ENCODE assay signal across 21 cellular contexts in genomic region chr7:156975620-156976019, GRCh38. TPM values are rescaled to one million over a fixed set of nuclear protein-coding genes. Genes with fewer than 3 reads are reported as not detected.
"Had no signal": no experiment of that assay in that cellular context is flagged by ENCODE, and none has a peak within 500 bp of the region (broad histone marks: within the 10 kb centered on the region; RNA-seq: fewer than 3 reads in every experiment).

No MANE protein-coding gene starts in this region.

- H3K4me3 ChIP-seq: adrenal gland, Peyer's patch had no signal

- H3K27ac ChIP-seq: adrenal gland, Peyer's patch, RWPE1 had no signal

- H3K27me3 ChIP-seq: adrenal gland, Peyer's patch had no signal

- H3K4me1 ChIP-seq: adrenal gland, Peyer's patch had no signal

- DNase-seq: activated CD4-positive, alpha-beta T cell treated with anti-CD3 and anti-CD28 coated beads for 48 hours; activated CD4-positive, alpha-beta T cell treated with anti-CD3 and anti-CD28 coated beads, Interleukin-2, amount 50 U/mL, for 4 hours; activated CD4-positive, CD25-positive, alpha-beta regulatory T cell treated with anti-CD3 and anti-CD28 coated beads, Interleukin-2, amount 50 U/mL, for 72 hours; activated CD8-positive, alpha-beta memory T cell treated with anti-CD3 and anti-CD28 coated beads, Interleukin-2, amount 50 U/mL, for 48 hours; activated CD8-positive, alpha-beta T cell treated with anti-CD3 and anti-CD28 coated beads, Interleukin-2, amount 10 ng/mL, durations not matched to agents 7 days and 5 days; activated naive CD4-positive, alpha-beta T cell treated with anti-CD3 and anti-CD28 coated beads, Interleukin-2, amount 50 U/mL, for 16 hours; activated naive CD8-positive, alpha-beta T cell treated with anti-CD3 and anti-CD28 coated beads, Interleukin-2, amount 10 ng/mL, durations not matched to agents 7 days and 5 days; activated T-cell treated with anti-CD3 and anti-CD28 coated beads, Interleukin-2, amount 50 U/mL, for 1 hour; adrenal gland; anterior cingulate cortex; cerebellar nuclear complex; Kasumi-1; KBM-7; NCI-H1105 treated with DMSO at 0.1 percent for 48 hours; NCI-H510A treated with DMSO at 0.1 percent for 48 hours; NCI-H82; Peyer's patch; Right ventricle myocardium superior; T-helper 9 cell had no signal

RNA-seq across cellular contexts. Expression of gene MNX1, which starts 34.8 kb away (rescaled TPM):
- total RNA-seq: activated CD8-positive, alpha-beta T cell treated with anti-CD3 and anti-CD28 coated beads, Interleukin-2, amount 10 ng/mL, durations not matched to agents 7 days and 5 days; activated naive CD8-positive, alpha-beta T cell treated with anti-CD3 and anti-CD28 coated beads, Interleukin-2, amount 10 ng/mL, durations not matched to agents 7 days and 5 days; cardiac septum; Right ventricle myocardium superior had no signal
- polyA plus RNA-seq: adrenal gland had no signal
